19 cellular contexts compared by ENCODE assay signal in the genomic region with DNA sequence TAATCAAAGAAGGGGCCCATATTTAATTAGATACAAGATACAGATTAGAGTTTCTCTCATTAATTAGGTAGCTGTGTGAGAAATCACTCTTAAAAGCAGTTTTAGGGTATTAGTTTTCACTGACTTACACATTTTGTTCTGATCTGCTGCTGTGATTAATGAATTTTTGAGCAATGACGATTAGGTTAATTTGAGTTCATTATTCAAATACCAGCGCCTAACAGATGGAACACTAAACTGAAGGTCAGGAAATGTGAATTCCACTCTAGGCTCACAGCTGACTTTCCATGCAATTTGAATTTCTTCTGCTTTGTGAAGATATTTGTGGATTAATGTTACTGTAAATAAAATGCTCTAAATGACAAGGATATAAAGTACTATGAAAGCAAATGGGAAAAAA.
DNase-seq lines count a peak whose midpoint lies in the region; ATAC-seq and TF ChIP-seq lines count a peak whose summit lies in the region.
"Had no signal": no experiment of that assay in that cellular context is flagged by ENCODE, and none has a peak within 500 bp of the region (broad histone marks: within the 10 kb centered on the region; RNA-seq: fewer than 3 reads in every experiment).

No MANE protein-coding gene starts in this region.

- peak overlapping the region; percentile 6 for H3K27ac ChIP-seq in neural progenitor cell
- H3K27ac ChIP-seq: KMS-11, right lobe of liver, suprapubic skin had no signal

- ATAC-seq in HG02759 (IDR thresholded peaks at IDR 0.05; ENCODE audit: unreplicated experiment), result no peak
- ATAC-seq: naive thymus-derived CD8-positive, alpha-beta T cell had no signal

- H3K27me3 Mint-ChIP-seq in neural progenitor cell (ENCODE audit: insufficient read depth, low read depth), result peaks cover 2% of the 10 kb centered on the region
- H3K27me3 Mint-ChIP-seq: activated naive CD8-positive, alpha-beta T cell treated with anti-CD3 and anti-CD28 coated beads, Interleukin-2, amount 10 ng/mL, durations not matched to agents 7 days and 5 days; activated T-cell treated with anti-CD3 and anti-CD28 coated beads, Interleukin-2, amount 50 U/mL, for 24 hours; naive thymus-derived CD8-positive, alpha-beta T cell had no signal

- H2AFZ ChIP-seq in neural progenitor cell (replicated peaks), result no peak overlapping the region

- peak overlapping the region; percentile 75 for H3K27ac Mint-ChIP-seq in neural progenitor cell
- H3K27ac Mint-ChIP-seq: activated naive CD8-positive, alpha-beta T cell treated with anti-CD3 and anti-CD28 coated beads, Interleukin-2, amount 10 ng/mL, durations not matched to agents 7 days and 5 days; activated T-cell treated with anti-CD3 and anti-CD28 coated beads, Interleukin-2, amount 50 U/mL, for 24 hours had no signal

- H3K79me2 ChIP-seq in neural progenitor cell (ENCODE audit: low read depth), result peaks cover 50% of the 10 kb centered on the region

- H3K36me3 ChIP-seq in neural progenitor cell (no peaks in the 10 kb centered on the region), HAP-1 (replicated peaks) (no peaks in the 10 kb centered on the region)
- H3K36me3 ChIP-seq: right lobe of liver, suprapubic skin had no signal

- no peak overlapping the region for H3K4me2 ChIP-seq in neural progenitor cell
- H3K4me2 ChIP-seq: KMS-11 had no signal

- H3K9me3 ChIP-seq in neural progenitor cell (ENCODE audit: low read depth) (no peaks in the 10 kb centered on the region), HAP-1 (no peaks in the 10 kb centered on the region)
- H3K9me3 ChIP-seq: right lobe of liver, suprapubic skin had no signal

- TF ChIP-seq CTCF in epithelial cell of esophagus (IDR thresholded peaks at IDR 0.05; ENCODE audit: insufficient read depth, low read depth, low read length, missing control alignments) (no peak), neural progenitor cell (IDR thresholded peaks at IDR 0.05) (no peak)

- in situ Hi-C loops in HAP-1 (cut with MboI; ENCODE audit: low sequenced_read_pairs), result no loop called here

- H3K4me1 Mint-ChIP-seq in neural progenitor cell, result peaks cover 27% of the 10 kb centered on the region

- H3K36me3 Mint-ChIP-seq in neural progenitor cell, result peaks cover 9% of the 10 kb centered on the region
- H3K36me3 Mint-ChIP-seq: activated naive CD8-positive, alpha-beta T cell treated with anti-CD3 and anti-CD28 coated beads, Interleukin-2, amount 10 ng/mL, durations not matched to agents 7 days and 5 days had no signal

- H4K20me1 ChIP-seq in neural progenitor cell (ENCODE audit: low read depth), result no peaks in the 10 kb centered on the region

- H3K27me3 ChIP-seq in neural progenitor cell, result no peaks in the 10 kb centered on the region
- no peaks in the 10 kb centered on the region for H3K27me3 ChIP-seq in HAP-1 (ENCODE audit: low read depth)
- H3K27me3 ChIP-seq: right lobe of liver, suprapubic skin had no signal

- H3K4me1 ChIP-seq in neural progenitor cell, result peaks cover 24% of the 10 kb centered on the region
- H3K4me1 ChIP-seq in HAP-1, result peaks cover 24% of the 10 kb centered on the region

- H3F3A ChIP-seq in neural progenitor cell (ENCODE audit: low read depth), result peaks cover 9% of the 10 kb centered on the region

- H3K4me3 Mint-ChIP-seq in neural progenitor cell, result no peak overlapping the region
- H3K4me3 Mint-ChIP-seq: activated naive CD8-positive, alpha-beta T cell treated with anti-CD3 and anti-CD28 coated beads, Interleukin-2, amount 10 ng/mL, durations not matched to agents 7 days and 5 days; activated T-cell treated with anti-CD3 and anti-CD28 coated beads, Interleukin-2, amount 50 U/mL, for 24 hours; naive thymus-derived CD8-positive, alpha-beta T cell had no signal

- H3K9me3 Mint-ChIP-seq in neural progenitor cell, result peaks cover 2% of the 10 kb centered on the region
- H3K9me3 Mint-ChIP-seq: activated naive CD8-positive, alpha-beta T cell treated with anti-CD3 and anti-CD28 coated beads, Interleukin-2, amount 10 ng/mL, durations not matched to agents 7 days and 5 days; activated T-cell treated with anti-CD3 and anti-CD28 coated beads, Interleukin-2, amount 50 U/mL, for 24 hours had no signal

- H3K4me3 ChIP-seq in epithelial cell of esophagus (ENCODE audit: low read length) (no peak overlapping the region), neural progenitor cell (no peak overlapping the region), HAP-1 (no peak overlapping the region)
- H3K4me3 ChIP-seq: lung, right lobe of liver, suprapubic skin had no signal

- DNase-seq in GM03348 (ENCODE audit: low spot score), result peak; percentile 13
- DNase-seq in NCI-H69 (lab: John Stamatoyannopoulos, UW), result peak; percentile 60
- peak; percentile 14 for DNase-seq in epithelial cell of esophagus (ENCODE audit: low read depth)
- no peak for DNase-seq in neural progenitor cell (ENCODE audit: low spot score)
- DNase-seq in activated CD4-positive, alpha-beta T cell treated with anti-CD3 and anti-CD28 coated beads, Interleukin-2, amount 50 U/mL, for 1 hour, result no peak
- no peak for DNase-seq in T-helper 9 cell
- DNase-seq in HAP-1 (ENCODE audit: low spot score in 2 of 2), result no peak
- DNase-seq: activated CD4-positive, alpha-beta T cell treated with anti-CD3 and anti-CD28 coated beads, Interleukin-2, amount 50 U/mL, for 4 hours; activated naive CD8-positive, alpha-beta T cell treated with anti-CD3 and anti-CD28 coated beads, Interleukin-2, amount 10 ng/mL, durations not matched to agents 7 days and 5 days; activated T-cell treated with anti-CD3 and anti-CD28 coated beads, Interleukin-2, amount 50 U/mL, for 24 hours; caudate nucleus; naive thymus-derived CD8-positive, alpha-beta T cell; NCI-H524 treated with DMSO at 0.1 percent for 48 hours; PC-3; right lobe of liver had no signal

- H3K9ac ChIP-seq in neural progenitor cell, result no peak overlapping the region
- H3K9ac ChIP-seq: KMS-11 had no signal

Comparison
In these comparisons a context has a peak if more than half of its experiments do, and no peak if none do; other contexts are left out.
1. DNase-seq: peak in GM03348 (single experiment), NCI-H69 (single experiment) and epithelial cell of esophagus (single experiment); none in neural progenitor cell (single experiment), activated CD4-positive, alpha-beta T cell treated with anti-CD3 and anti-CD28 coated beads, Interleukin-2, amount 50 U/mL, for 1 hour (single experiment), T-helper 9 cell (single experiment) and HAP-1 (0 of 2).